In genomic region chr19:7059977-7060376, GRCh38 we compare ENCODE assay signal across 7 cellular contexts. TPM values are rescaled to one million over a fixed set of nuclear protein-coding genes. Genes with fewer than 3 reads are reported as not detected.
"Had no signal": no experiment of that assay in that cellular context is flagged by ENCODE, and none has a peak within 500 bp of the region (broad histone marks: within the 10 kb centered on the region; RNA-seq: fewer than 3 reads in every experiment).

No MANE protein-coding gene starts in this region.

RNA-seq across cellular contexts. Expression of gene MBD3L3, which starts 1.5 kb away (rescaled TPM):
- total RNA-seq: GM23248, H4, H7, HepG2, HFFc6, HT1080 had no signal
- polyA plus RNA-seq: GM23248, HepG2, IgD-negative memory B cell had no signal

RNA-seq across cellular contexts. Expression of gene MBD3L2, which starts 10.9 kb away (rescaled TPM):
- total RNA-seq: GM23248, H4, H7, HepG2, HFFc6, HT1080 had no signal
- polyA plus RNA-seq: GM23248, HepG2, IgD-negative memory B cell had no signal

RNA-seq across cellular contexts. Expression of gene MBD3L4, which starts 20.0 kb away (rescaled TPM):
- total RNA-seq: GM23248, H4, H7, HepG2, HFFc6, HT1080 had no signal
- polyA plus RNA-seq: GM23248, HepG2, IgD-negative memory B cell had no signal

RNA-seq across cellular contexts. Expression of gene MBD3L5, which starts 29.6 kb away (rescaled TPM):
- total RNA-seq: GM23248, H4, H7, HepG2, HFFc6, HT1080 had no signal
- polyA plus RNA-seq: GM23248, HepG2, IgD-negative memory B cell had no signal
